ENCODE assay signal across 10 cellular contexts in genomic region chr4:108045687-108046024, GRCh38. TPM values are rescaled to one million over a fixed set of nuclear protein-coding genes. Genes with fewer than 3 reads are reported as not detected.
DNase-seq lines count a peak whose midpoint lies in the region; ATAC-seq and TF ChIP-seq lines count a peak whose summit lies in the region.
"Had no signal": no experiment of that assay in that cellular context is flagged by ENCODE, and none has a peak within 500 bp of the region (broad histone marks: within the 10 kb centered on the region; RNA-seq: fewer than 3 reads in every experiment).

No MANE protein-coding gene starts in this region.

- H3K9me3 Mint-ChIP-seq in glutamatergic neuron (ENCODE audit: unreplicated experiment): no peaks in the 10 kb centered on the region

- WGBS in adrenal gland, 4 donors: 26 to 37% (median 33%) methylated on average over 3 of the region's 3 CpGs

- DNase-seq in AG08396 (ENCODE audit: low spot score) (peak; percentile 33), DMS79 treated with DMSO at 0.1 percent for 48 hours (lab: John Stamatoyannopoulos, UW) (peak; percentile 34), adrenal gland (peak; percentile 45 to 78 (median 66)), lower lobe of right lung (peak; percentile 61), glutamatergic neuron (no peak), ACHN (no peak), NCI-H1436 (lab: John Stamatoyannopoulos, UW) (no peak)

- ATAC-seq in lower lobe of right lung: peak; percentile 81 to 89
- ATAC-seq in HG02678 (IDR thresholded peaks at IDR 0.05; ENCODE audit: unreplicated experiment): no peak
- ATAC-seq: HepG2 had no signal

- peaks cover 8 to 9% of the 10 kb centered on the region in 2 donors for H3K4me1 ChIP-seq in adrenal gland (replicated peaks in 1 of 2)
- H3K4me1 ChIP-seq in lower lobe of right lung: peaks cover 9% of the 10 kb centered on the region

- H3K9me3 ChIP-seq in adrenal gland (replicated peaks in 1 of 3): no peaks in the 10 kb centered on the region
- H3K9me3 ChIP-seq in lower lobe of right lung: no peaks in the 10 kb centered on the region
- H3K9me3 ChIP-seq: uterus had no signal

- H3K36me3 ChIP-seq in adrenal gland (replicated peaks in 1 of 2) (no peaks in the 10 kb centered on the region), lower lobe of right lung (peaks cover 7% of the 10 kb centered on the region)
- H3K36me3 ChIP-seq: uterus had no signal

- no peaks in the 10 kb centered on the region for H3K27me3 ChIP-seq in adrenal gland
- H3K27me3 ChIP-seq in lower lobe of right lung (ENCODE audit: low read depth): no peaks in the 10 kb centered on the region
- H3K27me3 ChIP-seq: uterus had no signal

- TF ChIP-seq POLR2A in adrenal gland (IDR thresholded peaks at IDR 0.05): no peak

- H3K27ac ChIP-seq in adrenal gland (peak overlapping the region in 2 of 5 donors; percentile 15 to 49), lower lobe of right lung (no peak overlapping the region)
- H3K27ac ChIP-seq: uterus had no signal

- TF ChIP-seq CTCF in adrenal gland (IDR thresholded peaks at IDR 0.05): no peak
- TF ChIP-seq CTCF in lower lobe of right lung (IDR thresholded peaks at IDR 0.05): no peak
- no peak for TF ChIP-seq CTCF in glutamatergic neuron (IDR thresholded peaks at IDR 0.05; ENCODE audit: partially characterized antibody, unreplicated experiment)

- H3K4me3 Mint-ChIP-seq in glutamatergic neuron (ENCODE audit: unreplicated experiment): no peak overlapping the region

- H3K4me3 ChIP-seq in adrenal gland (no peak overlapping the region), lower lobe of right lung (no peak overlapping the region)
- H3K4me3 ChIP-seq: uterus had no signal

- intact Hi-C loops in adrenal gland (cut with DNase I) (no loop called here), lower lobe of right lung (cut with DNase I) (no loop called here)

- H3K27me3 Mint-ChIP-seq in glutamatergic neuron (ENCODE audit: unreplicated experiment): no peaks in the 10 kb centered on the region

- no peaks in the 10 kb centered on the region for H3K4me1 Mint-ChIP-seq in glutamatergic neuron (ENCODE audit: low read depth, unreplicated experiment)

- no peak overlapping the region for H3K27ac Mint-ChIP-seq in glutamatergic neuron (ENCODE audit: unreplicated experiment)

- no peaks in the 10 kb centered on the region for H3K36me3 Mint-ChIP-seq in glutamatergic neuron (ENCODE audit: unreplicated experiment)

- in situ Hi-C loops in ACHN (cut with HindIII; ENCODE audit: low pct_ligation_motif_present, low pct_unique_long_range_greater_than_20kb, low sequenced_read_pairs): no loop called here

RNA-seq across cellular contexts. Expression of gene HADH, which starts 56.0 kb away (rescaled TPM):
- total RNA-seq in adrenal gland: 100 to 1,000 TPM in 2 of 8 donors, 10 to 100 TPM in 6; 55.4 to 123 (median 71.5) TPM
- 100 to 1,000 TPM in 1 of 3 donors, 10 to 100 TPM in 2; 38.0 to 102 (median 49.4) TPM for polyA plus RNA-seq in adrenal gland
- 48.2 TPM for total RNA-seq in lower lobe of right lung
- 10.8 TPM for total RNA-seq in glutamatergic neuron (ENCODE audit: unreplicated experiment)

Comparison
In these comparisons a context has a peak if more than half of its experiments do, and no peak if none do; other contexts are left out.
1. DNase-seq: peak in AG08396 (single experiment), DMS79 treated with DMSO at 0.1 percent for 48 hours (single experiment), adrenal gland (7 of 7) and lower lobe of right lung (single experiment); none in glutamatergic neuron (single experiment), ACHN (single experiment) and NCI-H1436 (single experiment).